In genomic region chr11:119697882-119698281, GRCh38 we compare ENCODE assay signal across 16 cellular contexts.
"Had no signal": no experiment of that assay in that cellular context is flagged by ENCODE, and none has a peak within 500 bp of the region (broad histone marks: within the 10 kb centered on the region; RNA-seq: fewer than 3 reads in every experiment).

No MANE protein-coding gene starts in this region.

- H3K36me3 ChIP-seq: colonic mucosa, spleen, stomach, thoracic aorta had no signal

- H3K4me3 ChIP-seq: colonic mucosa, lung, spleen, stomach, thoracic aorta had no signal

- H3K9me3 ChIP-seq: colonic mucosa, spleen, stomach, thoracic aorta had no signal

- H3K9me3 Mint-ChIP-seq: activated CD8-positive, alpha-beta T cell treated with anti-CD3 and anti-CD28 coated beads for 36 hours; activated naive CD4-positive, alpha-beta T cell treated with anti-CD3 and anti-CD28 coated beads, Interleukin-2, amount 50 U/mL, for 24 hours; activated T-cell treated with anti-CD3 and anti-CD28 coated beads, Interleukin-2, amount 50 U/mL, for 4 hours; neural crest cell; T-cell had no signal

- H3K27me3 Mint-ChIP-seq: activated CD4-positive, alpha-beta T cell treated with anti-CD3 and anti-CD28 coated beads for 36 hours; activated CD8-positive, alpha-beta T cell treated with anti-CD3 and anti-CD28 coated beads for 36 hours; activated naive CD4-positive, alpha-beta T cell treated with anti-CD3 and anti-CD28 coated beads, Interleukin-2, amount 50 U/mL, for 24 hours; T-cell had no signal

- H3K27ac Mint-ChIP-seq: activated CD4-positive, alpha-beta T cell treated with anti-CD3 and anti-CD28 coated beads for 36 hours; activated CD8-positive, alpha-beta T cell treated with anti-CD3 and anti-CD28 coated beads for 36 hours; activated naive CD4-positive, alpha-beta T cell treated with anti-CD3 and anti-CD28 coated beads, Interleukin-2, amount 50 U/mL, for 24 hours; T-cell had no signal

- H3K36me3 Mint-ChIP-seq: activated naive CD4-positive, alpha-beta T cell treated with anti-CD3 and anti-CD28 coated beads, Interleukin-2, amount 50 U/mL, for 24 hours; T-cell had no signal

- DNase-seq: activated CD4-positive, alpha-beta T cell treated with anti-CD3 and anti-CD28 coated beads for 36 hours; activated CD8-positive, alpha-beta T cell treated with anti-CD3 and anti-CD28 coated beads for 36 hours; activated effector memory CD4-positive, alpha-beta T cell treated with Interleukin-2 at 50 U/mL for 16 hours; activated T-cell treated with anti-CD3 and anti-CD28 coated beads, Interleukin-2, amount 50 U/mL, for 4 hours; caudate nucleus; colonic mucosa; foreskin melanocyte; left colon; spleen; stomach; T-cell; T-helper 9 cell had no signal

- H3K4me3 Mint-ChIP-seq: activated CD4-positive, alpha-beta T cell treated with anti-CD3 and anti-CD28 coated beads for 36 hours; activated CD8-positive, alpha-beta T cell treated with anti-CD3 and anti-CD28 coated beads for 36 hours; activated naive CD4-positive, alpha-beta T cell treated with anti-CD3 and anti-CD28 coated beads, Interleukin-2, amount 50 U/mL, for 24 hours; activated T-cell treated with anti-CD3 and anti-CD28 coated beads, Interleukin-2, amount 50 U/mL, for 4 hours; neural crest cell; T-cell had no signal

- H3K27ac ChIP-seq: colonic mucosa, stomach, thoracic aorta had no signal

- H3K27me3 ChIP-seq: colonic mucosa, spleen, stomach had no signal
